1 cellular context compared by ENCODE assay signal in genomic region chr1:156959414-156959813, GRCh38.
TF ChIP-seq lines count a peak whose summit lies in the region.

No MANE protein-coding gene starts in this region.

TF ChIP-seq in HEK293, 187 proteins besides CTCF, POLR2A, EP300 and RAD21 (continued from another document):
- TF ChIP-seq ZNF18 (tag by site-specific recombination; IDR thresholded peaks at IDR 0.05), result 0 out of 2 replicates have a peak, but pooled peaks have one; percentile 30
- TF ChIP-seq TRIM28 (IDR thresholded peaks at IDR 0.05; ENCODE audit: borderline replicate concordance, low read length), result peak; percentile 88
